ENCODE assay signal across 19 cellular contexts in the genomic region with DNA sequence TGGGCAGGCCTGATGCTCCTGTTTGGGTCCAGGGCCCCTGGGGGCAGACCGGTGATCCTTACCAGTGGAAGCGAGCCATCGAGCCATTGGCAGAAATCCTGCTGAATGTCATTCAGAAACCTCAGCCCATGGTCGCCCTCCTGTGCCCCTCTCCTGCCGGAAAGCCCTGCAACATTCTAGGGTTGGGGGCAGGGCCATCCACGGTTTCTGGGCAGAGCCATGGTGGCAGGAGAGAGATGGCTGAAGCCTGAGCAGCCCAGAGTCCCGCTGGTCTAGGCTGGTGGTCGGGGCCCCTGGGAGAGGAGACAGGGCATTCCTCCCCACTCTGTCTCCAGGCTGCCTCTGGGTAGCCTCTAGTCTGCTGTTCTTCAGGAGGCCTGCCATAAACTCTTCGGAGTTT.
"Had no signal": no experiment of that assay in that cellular context is flagged by ENCODE, and none has a peak within 500 bp of the region (broad histone marks: within the 10 kb centered on the region; RNA-seq: fewer than 3 reads in every experiment).

No MANE protein-coding gene starts in this region.

- H3K27me3 Mint-ChIP-seq: activated CD4-positive, alpha-beta T cell treated with anti-CD3 and anti-CD28 coated beads for 36 hours; activated CD4-positive, alpha-beta T cell treated with anti-CD3 and anti-CD28 coated beads, Interleukin-2, amount 10 ng/mL, durations not matched to agents 7 days and 5 days; activated naive CD8-positive, alpha-beta T cell treated with anti-CD3 and anti-CD28 coated beads for 36 hours had no signal

- H3K9me3 Mint-ChIP-seq: activated CD4-positive, alpha-beta T cell treated with anti-CD3 and anti-CD28 coated beads, Interleukin-2, amount 10 ng/mL, durations not matched to agents 7 days and 5 days; activated naive CD8-positive, alpha-beta T cell treated with anti-CD3 and anti-CD28 coated beads for 36 hours; T-helper 1 cell treated with Interleukin-12 subunit alpha and Interleukin-12 subunit beta and Interleukin-4 antibody, amounts not matched to agents 30 μg/mL and 1 μg/mL, for 36 hours; T-helper 2 cell treated with Interferon-gamma antibody and Interleukin-4, amounts not matched to agents 5 μg/mL and 100 μg/mL, for 36 hours had no signal

- H3K27me3 ChIP-seq: brain microvascular endothelial cell, SJCRH30 had no signal

- DNase-seq: amniotic stem cell, NCI-H1105, NCI-H1417 treated with DMSO at 0.1 percent for 48 hours, NCI-H187 treated with DMSO at 0.1 percent for 48 hours, NCI-H2081 treated with DMSO at 0.1 percent for 48 hours, NCI-H226, NCI-H446 treated with DMSO at 0.1 percent for 48 hours, NCI-H524 treated with DMSO at 0.1 percent for 48 hours had no signal

- H3K4me3 Mint-ChIP-seq: activated CD4-positive, alpha-beta T cell treated with anti-CD3 and anti-CD28 coated beads for 36 hours; activated CD4-positive, alpha-beta T cell treated with anti-CD3 and anti-CD28 coated beads, Interleukin-2, amount 10 ng/mL, durations not matched to agents 7 days and 5 days; activated CD8-positive, alpha-beta T cell treated with anti-CD3 and anti-CD28 coated beads, Interleukin-2, amount 10 ng/mL, durations not matched to agents 7 days and 5 days; activated naive CD8-positive, alpha-beta T cell treated with anti-CD3 and anti-CD28 coated beads for 36 hours; T-helper 1 cell treated with Interleukin-12 subunit alpha and Interleukin-12 subunit beta and Interleukin-4 antibody, amounts not matched to agents 30 μg/mL and 1 μg/mL, for 36 hours; T-helper 2 cell treated with Interferon-gamma antibody and Interleukin-4, amounts not matched to agents 5 μg/mL and 100 μg/mL, for 36 hours had no signal

- FAIRE-seq: TTC549 had no signal

- H3K4me3 ChIP-seq: PC-9, SJCRH30, SK-N-MC had no signal

- H3K4me2 ChIP-seq: PC-9 had no signal

- H3K9me3 ChIP-seq: SJCRH30 had no signal

- H3K27ac Mint-ChIP-seq: activated CD4-positive, alpha-beta T cell treated with anti-CD3 and anti-CD28 coated beads for 36 hours; activated CD8-positive, alpha-beta T cell treated with anti-CD3 and anti-CD28 coated beads, Interleukin-2, amount 10 ng/mL, durations not matched to agents 7 days and 5 days; activated naive CD8-positive, alpha-beta T cell treated with anti-CD3 and anti-CD28 coated beads for 36 hours; T-helper 1 cell treated with Interleukin-12 subunit alpha and Interleukin-12 subunit beta and Interleukin-4 antibody, amounts not matched to agents 30 μg/mL and 1 μg/mL, for 36 hours; T-helper 2 cell treated with Interferon-gamma antibody and Interleukin-4, amounts not matched to agents 5 μg/mL and 100 μg/mL, for 36 hours had no signal

- H3K27ac ChIP-seq: brain microvascular endothelial cell, PC-9, SJCRH30, SK-N-MC had no signal

- H2AFZ ChIP-seq: PC-9 had no signal

- H3K36me3 ChIP-seq: brain microvascular endothelial cell, SJCRH30 had no signal
